ENCODE assay signal across 22 cellular contexts in genomic region chr19:40438284-40438683, GRCh38. TPM values are rescaled to one million over a fixed set of nuclear protein-coding genes. Genes with fewer than 3 reads are reported as not detected.
DNase-seq lines count a peak whose midpoint lies in the region; ATAC-seq, FAIRE-seq and TF ChIP-seq lines count a peak whose summit lies in the region.
"Had no signal": no experiment of that assay in that cellular context is flagged by ENCODE, and none has a peak within 500 bp of the region (broad histone marks: within the 10 kb centered on the region; RNA-seq: fewer than 3 reads in every experiment).

No MANE protein-coding gene starts in this region.

- DNase-seq in activated naive CD8-positive, alpha-beta T cell treated with anti-CD3 and anti-CD28 coated beads for 36 hours, result no peak
- DNase-seq in astrocyte (ENCODE audit: low read depth) (no peak), nephron progenitor cell (no peak), type B pancreatic cell (ENCODE audit: extremely low spot score, unreplicated experiment) (no peak), CD1c-positive myeloid dendritic cell (ENCODE audit: extremely low spot score) (no peak), NCI-H524 treated with DMSO at 0.1 percent for 48 hours (lab: John Stamatoyannopoulos, UW) (no peak)
- DNase-seq: CD8-positive, alpha-beta memory T cell; DMS79; KBM-7; MV-4-11; NCI-H1694 treated with DMSO at 0.1 percent for 48 hours; NCI-H524; PC-9; SJCRH30 had no signal

- no peak overlapping the region for H3K4me3 Mint-ChIP-seq in activated naive CD8-positive, alpha-beta T cell
- H3K4me3 Mint-ChIP-seq in activated naive CD8-positive, alpha-beta T cell treated with anti-CD3 and anti-CD28 coated beads for 36 hours, result no peak overlapping the region
- H3K4me3 Mint-ChIP-seq in astrocyte (ENCODE audit: unreplicated experiment), result peak overlapping the region; percentile 28
- no peak overlapping the region for H3K4me3 Mint-ChIP-seq in nephron progenitor cell
- H3K4me3 Mint-ChIP-seq in type B pancreatic cell, result no peak overlapping the region
- H3K4me3 Mint-ChIP-seq: CD8-positive, alpha-beta memory T cell; GM23338 had no signal

- no peaks in the 10 kb centered on the region for H3K27me3 ChIP-seq in astrocyte (ENCODE audit: insufficient read depth, low read length)
- H3K27me3 ChIP-seq: BLaER1, SJCRH30 had no signal

- H3K79me2 ChIP-seq in astrocyte (ENCODE audit: insufficient read depth, low read length), result peaks cover 31% of the 10 kb centered on the region

- no peak overlapping the region for H3K9ac ChIP-seq in astrocyte (ENCODE audit: low read length)
- H3K9ac ChIP-seq: BLaER1 had no signal

- FAIRE-seq in astrocyte (lab: Jason Lieb, UNC), result no peak
- FAIRE-seq: GM12892, GM18507, HepG2 had no signal

- peaks cover 17% of the 10 kb centered on the region for H3K36me3 ChIP-seq in astrocyte (ENCODE audit: insufficient read depth, low read length)

- peaks cover 2% of the 10 kb centered on the region for H3K36me3 Mint-ChIP-seq in activated naive CD8-positive, alpha-beta T cell
- peaks cover 2% of the 10 kb centered on the region for H3K36me3 Mint-ChIP-seq in activated naive CD8-positive, alpha-beta T cell treated with anti-CD3 and anti-CD28 coated beads for 36 hours
- peaks cover 16% of the 10 kb centered on the region for H3K36me3 Mint-ChIP-seq in astrocyte (ENCODE audit: low read depth, unreplicated experiment)
- H3K36me3 Mint-ChIP-seq in nephron progenitor cell (ENCODE audit: low read depth), result peaks cover 19% of the 10 kb centered on the region
- H3K36me3 Mint-ChIP-seq in type B pancreatic cell, result peaks cover 12% of the 10 kb centered on the region

- no peaks in the 10 kb centered on the region for H3K9me3 ChIP-seq in astrocyte (ENCODE audit: insufficient read depth, low read depth, low read length)
- H3K9me3 ChIP-seq: BLaER1, SJCRH30 had no signal

- peaks cover 26% of the 10 kb centered on the region for H3K4me1 Mint-ChIP-seq in activated naive CD8-positive, alpha-beta T cell (ENCODE audit: low read depth)
- peaks cover 26% of the 10 kb centered on the region for H3K4me1 Mint-ChIP-seq in activated naive CD8-positive, alpha-beta T cell treated with anti-CD3 and anti-CD28 coated beads for 36 hours
- H3K4me1 Mint-ChIP-seq in astrocyte (ENCODE audit: low read depth, unreplicated experiment) (peaks cover 25% of the 10 kb centered on the region), nephron progenitor cell (peaks cover 52% of the 10 kb centered on the region), type B pancreatic cell (ENCODE audit: unreplicated experiment) (peaks cover 25% of the 10 kb centered on the region)

- H3K27ac ChIP-seq in astrocyte (ENCODE audit: low read depth, low read length), result no peak overlapping the region
- H3K27ac ChIP-seq: BLaER1, PC-9, SJCRH30 had no signal

- H3K9me3 Mint-ChIP-seq in activated naive CD8-positive, alpha-beta T cell (ENCODE audit: low read depth), result no peaks in the 10 kb centered on the region
- H3K9me3 Mint-ChIP-seq in activated naive CD8-positive, alpha-beta T cell treated with anti-CD3 and anti-CD28 coated beads for 36 hours, result no peaks in the 10 kb centered on the region
- H3K9me3 Mint-ChIP-seq in astrocyte (ENCODE audit: unreplicated experiment) (no peaks in the 10 kb centered on the region), nephron progenitor cell (no peaks in the 10 kb centered on the region), type B pancreatic cell (no peaks in the 10 kb centered on the region)
- H3K9me3 Mint-ChIP-seq: CD8-positive, alpha-beta memory T cell; GM23338 had no signal

- H4K20me1 ChIP-seq in astrocyte (ENCODE audit: insufficient read depth, low read length), result peaks cover 31% of the 10 kb centered on the region

- no peak for TF ChIP-seq CTCF in astrocyte (IDR thresholded peaks at IDR 0.05; ENCODE audit: insufficient read depth, low read depth, low read length)
- no peak for TF ChIP-seq CTCF in nephron progenitor cell (IDR thresholded peaks at IDR 0.05)
- TF ChIP-seq CTCF in type B pancreatic cell (conservative IDR thresholded peaks at IDR 0.05), result no peak

- peaks cover 14% of the 10 kb centered on the region for H3K4me1 ChIP-seq in astrocyte (ENCODE audit: insufficient read depth, low read length)

- H3K4me3 ChIP-seq in astrocyte (ENCODE audit: insufficient read depth, low read depth, low read length), result no peak overlapping the region
- H3K4me3 ChIP-seq: BLaER1, GM23338, PC-9, SJCRH30 had no signal

- H3K4me2 ChIP-seq in astrocyte (ENCODE audit: low read length), result no peak overlapping the region
- H3K4me2 ChIP-seq: BLaER1, GM23338, PC-9 had no signal

- peak overlapping the region; percentile 58 for H3K27ac Mint-ChIP-seq in activated naive CD8-positive, alpha-beta T cell
- H3K27ac Mint-ChIP-seq in activated naive CD8-positive, alpha-beta T cell treated with anti-CD3 and anti-CD28 coated beads for 36 hours, result no peak overlapping the region
- no peak overlapping the region for H3K27ac Mint-ChIP-seq in astrocyte (ENCODE audit: unreplicated experiment)
- peak overlapping the region; percentile 1 for H3K27ac Mint-ChIP-seq in nephron progenitor cell
- H3K27ac Mint-ChIP-seq in type B pancreatic cell, result no peak overlapping the region
- H3K27ac Mint-ChIP-seq: GM23338 had no signal

- ATAC-seq in HG03571 (IDR thresholded peaks at IDR 0.05; ENCODE audit: unreplicated experiment), result no peak
- ATAC-seq: GM23338, HCT116, HepG2 had no signal

- no peak overlapping the region for H2AFZ ChIP-seq in astrocyte (ENCODE audit: low read depth, low read length)
- H2AFZ ChIP-seq: GM23338, PC-9 had no signal

- no peaks in the 10 kb centered on the region for H3K27me3 Mint-ChIP-seq in activated naive CD8-positive, alpha-beta T cell
- no peaks in the 10 kb centered on the region for H3K27me3 Mint-ChIP-seq in activated naive CD8-positive, alpha-beta T cell treated with anti-CD3 and anti-CD28 coated beads for 36 hours
- H3K27me3 Mint-ChIP-seq in astrocyte (ENCODE audit: low read depth, unreplicated experiment), result no peaks in the 10 kb centered on the region
- peaks cover 4% of the 10 kb centered on the region for H3K27me3 Mint-ChIP-seq in nephron progenitor cell (ENCODE audit: low read depth, poor library complexity)
- no peaks in the 10 kb centered on the region for H3K27me3 Mint-ChIP-seq in type B pancreatic cell

RNA-seq across cellular contexts. Expression of gene SERTAD3, which starts 5.9 kb away (rescaled TPM):
- total RNA-seq in activated naive CD8-positive, alpha-beta T cell treated with anti-CD3 and anti-CD28 coated beads for 36 hours, result 1 to 10 TPM; 4.4 to 5.3 TPM
- total RNA-seq in astrocyte (49.7 and 58.5 TPM in 2 replicates), type B pancreatic cell (ENCODE audit: low replicate concordance) (33.7 and 41.7 TPM in 2 replicates)

RNA-seq across cellular contexts. Expression of gene SERTAD1, which starts 12.5 kb away (rescaled TPM):
- 1 to 10 TPM; 10.0 TPM for total RNA-seq in activated naive CD8-positive, alpha-beta T cell treated with anti-CD3 and anti-CD28 coated beads for 36 hours
- 21.6 and 22.9 TPM in 2 replicates for total RNA-seq in astrocyte
- total RNA-seq in type B pancreatic cell (ENCODE audit: low replicate concordance), result 9.2 and 14.4 TPM in 2 replicates

RNA-seq across cellular contexts. Expression of gene PRX, which starts 25.1 kb away (rescaled TPM):
- under 1 TPM; 0.64 to 0.84 TPM for total RNA-seq in activated naive CD8-positive, alpha-beta T cell treated with anti-CD3 and anti-CD28 coated beads for 36 hours
- total RNA-seq in astrocyte (1.5 and 2.6 TPM in 2 replicates), type B pancreatic cell (ENCODE audit: low replicate concordance) (1.2 and 11.7 TPM in 2 replicates)

RNA-seq across cellular contexts. Expression of gene BLVRB, which starts 27.3 kb away (rescaled TPM):
- total RNA-seq in activated naive CD8-positive, alpha-beta T cell treated with anti-CD3 and anti-CD28 coated beads for 36 hours, result 10 to 100 TPM; 15.1 to 15.2 TPM
- 27.1 and 32.7 TPM in 2 replicates for total RNA-seq in astrocyte
- total RNA-seq in type B pancreatic cell (ENCODE audit: low replicate concordance), result 32.2 and 47.9 TPM in 2 replicates

RNA-seq across cellular contexts. Expression of gene SPTBN4, which starts 28.5 kb away (rescaled TPM):
- total RNA-seq in activated naive CD8-positive, alpha-beta T cell treated with anti-CD3 and anti-CD28 coated beads for 36 hours, result 1 to 10 TPM; 1.1 to 2.9 TPM
- 0.41 and 0.53 TPM in 2 replicates for total RNA-seq in astrocyte
- total RNA-seq in type B pancreatic cell (ENCODE audit: low replicate concordance), result 2.6 and 2.9 TPM in 2 replicates

Comparison
In these comparisons a context has a peak if more than half of its experiments do, and no peak if none do; other contexts are left out.
1. H3K27ac Mint-ChIP-seq: peak in activated naive CD8-positive, alpha-beta T cell (single experiment) and nephron progenitor cell (single experiment); none in activated naive CD8-positive, alpha-beta T cell treated with anti-CD3 and anti-CD28 coated beads for 36 hours (single experiment), astrocyte (single experiment) and type B pancreatic cell (single experiment).